Comparison of ENCODE assay signal across 23 cellular contexts in genomic region chr7:88151119-88151790, GRCh38.
"Had no signal": no experiment of that assay in that cellular context is flagged by ENCODE, and none has a peak within 500 bp of the region (broad histone marks: within the 10 kb centered on the region; RNA-seq: fewer than 3 reads in every experiment).

No MANE protein-coding gene starts in this region.

- DNase-seq: activated CD4-positive, alpha-beta T cell treated with anti-CD3 and anti-CD28 coated beads for 48 hours; activated CD4-positive, alpha-beta T cell treated with anti-CD3 and anti-CD28 coated beads, Interleukin-2, amount 50 U/mL, for 48 hours; activated CD4-positive, CD25-positive, alpha-beta regulatory T cell treated with anti-CD3 and anti-CD28 coated beads, Interleukin-2, amount 50 U/mL, for 72 hours; activated CD8-positive, alpha-beta memory T cell treated with anti-CD3 and anti-CD28 coated beads, Interleukin-2, amount 10 ng/mL, durations not matched to agents 7 days and 5 days; activated effector memory CD4-positive, alpha-beta T cell treated with anti-CD3 and anti-CD28 coated beads, Interleukin-2, amount 50 U/mL, for 16 hours; activated naive CD4-positive, alpha-beta T cell treated with Interleukin-2 at 50 U/mL for 16 hours; activated naive CD8-positive, alpha-beta T cell treated with anti-CD3 and anti-CD28 coated beads, Interleukin-2, amount 50 U/mL, for 24 hours; activated T-cell treated with anti-CD3 and anti-CD28 coated beads, Interleukin-2, amount 50 U/mL, for 24 hours; amniotic stem cell; KBM-7; NCI-H1048; NCI-H1417; NCI-H1930; NCI-H2107; NCI-H2171 treated with DMSO at 0.1 percent for 48 hours; NCI-H226; Peyer's patch; SHP77 had no signal

- ATAC-seq: activated CD8-positive, alpha-beta memory T cell treated with anti-CD3 and anti-CD28 coated beads, Interleukin-2, amount 10 ng/mL, durations not matched to agents 7 days and 5 days; activated naive CD4-positive, alpha-beta T cell treated with anti-CD3 and anti-CD28 coated beads, Interleukin-2, amount 50 U/mL, for 72 hours; activated naive CD8-positive, alpha-beta T cell treated with anti-CD3 and anti-CD28 coated beads, Interleukin-2, amount 50 U/mL, for 24 hours; body of pancreas had no signal

- H3K9me3 ChIP-seq: ascending aorta, body of pancreas, Peyer's patch, SJSA1 had no signal

- H3K4me3 ChIP-seq: ascending aorta, body of pancreas, Peyer's patch, SJSA1 had no signal

- H3K27me3 ChIP-seq: ascending aorta, body of pancreas, Peyer's patch, SJSA1 had no signal

- H3K4me1 ChIP-seq: ascending aorta, Peyer's patch, SJSA1 had no signal

- H3K36me3 ChIP-seq: ascending aorta, Peyer's patch, SJSA1 had no signal

- FAIRE-seq: bronchial epithelial cell had no signal

- H3K27ac ChIP-seq: ascending aorta, body of pancreas, Peyer's patch, SJSA1 had no signal
